8 cellular contexts compared by ENCODE assay signal in genomic region chr1:240714893-240715292, GRCh38.
"Had no signal": no experiment of that assay in that cellular context is flagged by ENCODE, and none has a peak within 500 bp of the region (broad histone marks: within the 10 kb centered on the region; RNA-seq: fewer than 3 reads in every experiment).

No MANE protein-coding gene starts in this region.

- H3K9ac ChIP-seq: GM23248, KMS-11 had no signal

- ATAC-seq: HCT116 had no signal

- H3K4me2 ChIP-seq: KMS-11 had no signal

- DNase-seq: GM23248, GOT3, H7, KBM-7 had no signal

- H3K27ac ChIP-seq: GM23248, KMS-11 had no signal

- H3K4me3 ChIP-seq: GM23248, HAP-1 had no signal

- FAIRE-seq: HTR-8/SVneo had no signal

- H3K9me3 ChIP-seq: HAP-1 had no signal

- H2AFZ ChIP-seq: GM23248 had no signal

- H3K36me3 ChIP-seq: HAP-1 had no signal

- H3K4me1 ChIP-seq: HAP-1 had no signal
